Comparison of ENCODE assay signal across 11 cellular contexts in the genomic region with DNA sequence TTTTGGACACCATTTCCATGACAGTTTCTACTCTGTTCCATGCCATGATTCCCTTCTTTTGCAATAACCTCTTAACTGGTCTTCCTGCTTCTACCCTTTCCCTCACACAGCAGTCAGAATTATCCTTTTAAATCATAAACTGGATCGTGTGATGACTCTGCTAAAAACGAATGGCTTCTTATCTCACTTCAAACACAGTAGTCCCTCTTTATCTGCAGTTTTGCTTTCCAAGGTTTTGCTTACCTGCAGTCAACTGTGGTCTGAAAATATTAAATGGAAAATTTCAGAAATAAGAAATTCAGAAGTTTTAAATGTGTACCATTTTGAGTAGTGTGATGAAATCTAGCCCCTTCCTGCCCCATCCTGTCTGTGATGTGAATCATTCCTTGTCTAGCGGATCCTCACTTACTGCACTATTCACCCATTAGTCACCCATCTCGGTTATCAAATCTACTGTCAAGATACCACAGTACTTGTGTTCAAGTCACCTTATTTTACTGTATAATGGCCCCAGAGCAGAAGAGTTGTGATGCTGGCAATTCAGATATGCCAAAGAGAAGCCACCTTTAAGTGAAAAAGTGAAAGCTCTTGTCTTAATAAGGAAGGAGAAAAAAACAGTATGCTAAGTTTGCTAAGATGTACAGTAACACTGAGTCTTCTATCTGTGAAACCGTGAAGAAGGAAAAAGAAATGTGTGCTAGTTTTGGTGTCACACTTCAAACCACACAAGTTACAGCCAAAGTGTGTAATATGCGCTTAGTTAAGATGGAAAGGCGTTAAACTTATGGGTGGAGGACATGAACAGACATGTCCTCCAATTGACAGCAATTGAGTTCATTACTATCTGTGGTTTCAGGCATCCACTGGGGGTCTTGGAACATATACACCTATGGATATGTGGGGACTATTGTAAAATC.
A peak's percentile ranks its signal among the peaks of the same experiment; 100 is the strongest.
DNase-seq lines count a peak whose midpoint lies in the region; ATAC-seq and TF ChIP-seq lines count a peak whose summit lies in the region.
"Had no signal": no experiment of that assay in that cellular context is flagged by ENCODE, and none has a peak within 500 bp of the region (broad histone marks: within the 10 kb centered on the region; RNA-seq: fewer than 3 reads in every experiment).

No MANE protein-coding gene starts in this region.

- no peak for TF ChIP-seq CTCF in GM20000 (IDR thresholded peaks at IDR 0.05; ENCODE audit: extremely low read depth, missing control alignments)

- peak; percentile 90 for DNase-seq in ELR (ENCODE audit: low read depth)
- peak; percentile 79 for DNase-seq in HT1080 (ENCODE audit: low read depth)
- peak; percentile 75 for DNase-seq in amniotic epithelial cell (ENCODE audit: low read depth)
- no peak for DNase-seq in memory B cell (ENCODE audit: low spot score in 2 of 2)
- DNase-seq in GOT3 (lab: John Stamatoyannopoulos, UW): no peak
- no peak for DNase-seq in midbrain (lab: John Stamatoyannopoulos, UW)
- no peak for DNase-seq in GM20000 (ENCODE audit: low spot score)
- DNase-seq: lower lobe of right lung, NCI-H187, nucleus accumbens, small intestine had no signal

- H3K4me1 Mint-ChIP-seq in memory B cell: no peaks in the 10 kb centered on the region

- H3K27me3 Mint-ChIP-seq in memory B cell: no peaks in the 10 kb centered on the region

- H3K27ac Mint-ChIP-seq in memory B cell: peak overlapping the region; percentile 5

- H3K36me3 Mint-ChIP-seq in memory B cell: peaks cover 43% of the 10 kb centered on the region

- H3K9me3 Mint-ChIP-seq in memory B cell: peaks cover 6% of the 10 kb centered on the region

- H3K4me3 Mint-ChIP-seq in memory B cell: no peak overlapping the region

- no peak for ATAC-seq in memory B cell (ENCODE audit: low read depth)
- ATAC-seq: lower lobe of right lung had no signal

Comparison
In these comparisons a context has a peak if more than half of its experiments do, and no peak if none do; other contexts are left out.
1. DNase-seq: peak in ELR (single experiment), HT1080 (single experiment) and amniotic epithelial cell (single experiment); none in memory B cell (0 of 2), GOT3 (single experiment), midbrain (single experiment) and GM20000 (single experiment).